8 cellular contexts compared by ENCODE assay signal in the genomic region with DNA sequence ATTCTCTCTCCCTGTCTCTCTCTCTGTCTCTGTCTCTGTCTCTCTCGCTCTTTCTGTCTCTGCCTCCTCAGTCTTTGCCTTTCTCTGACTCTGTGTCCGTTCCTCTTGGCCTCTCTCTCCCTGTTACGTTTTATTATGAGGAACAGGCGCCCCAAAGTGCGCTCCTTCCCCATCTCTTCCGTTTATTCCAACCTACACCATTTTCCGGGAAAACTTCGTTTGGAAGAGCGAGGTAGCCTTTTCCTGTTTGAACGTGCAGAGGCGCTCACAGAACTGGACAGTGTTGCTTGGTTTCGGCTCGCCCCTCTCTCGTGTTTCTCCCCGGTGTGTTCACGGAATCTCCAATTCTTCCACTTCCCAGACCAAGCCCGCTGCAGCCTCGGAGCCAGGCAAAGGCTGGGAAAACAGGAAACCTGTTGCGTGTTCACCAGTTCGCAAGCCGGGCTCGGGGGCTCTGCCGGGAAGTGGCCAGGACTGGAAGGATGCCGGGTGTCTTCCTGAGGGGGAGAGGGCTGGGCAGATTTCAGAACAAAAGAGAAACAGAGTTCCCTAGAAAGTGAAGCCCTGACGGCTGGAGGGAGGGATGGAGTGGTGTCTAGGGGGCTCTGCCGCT. TPM values are rescaled to one million over a fixed set of nuclear protein-coding genes. Genes with fewer than 3 reads are reported as not detected.
DNase-seq lines count a peak whose midpoint lies in the region; ATAC-seq, FAIRE-seq and TF ChIP-seq lines count a peak whose summit lies in the region.

No MANE protein-coding gene starts in this region.

- H2AFZ ChIP-seq in parathyroid adenoma = peak overlapping the region; percentile 89

- CTCF ChIA-PET in activated CD4-positive, alpha-beta memory T cell treated with anti-CD3 and anti-CD28 coated beads, Interleukin-2, amount 10 ng/mL, durations not matched to agents 7 days and 5 days (lab: Charles Lee) = no interaction called here

- H3K9me3 ChIP-seq in heart left ventricle = no peaks in the 10 kb centered on the region
- H3K9me3 ChIP-seq in parathyroid adenoma (ENCODE audit: control insufficient read depth, low read length) = no peaks in the 10 kb centered on the region

- no peak overlapping the region for H3K9ac ChIP-seq in parathyroid adenoma

- TF ChIP-seq POLR2A in H54 (IDR thresholded peaks at IDR 0.05; ENCODE audit: low read depth, low read length) (no peak), heart left ventricle (IDR thresholded peaks at IDR 0.05) (no peak)

- peaks cover 0 to 16% (median 0%) of the 10 kb centered on the region in 9 donors for H3K27me3 ChIP-seq in heart left ventricle
- H3K27me3 ChIP-seq in parathyroid adenoma (ENCODE audit: control insufficient read depth, insufficient read depth, low read length) = no peaks in the 10 kb centered on the region

- intact Hi-C loops in heart left ventricle (cut with DNase I) = no loop called here

- H3K27ac ChIP-seq in heart left ventricle = peak overlapping the region; percentile 20 to 94 (median 74)
- H3K27ac ChIP-seq in parathyroid adenoma = peak overlapping the region; percentile 74

- peak overlapping the region; percentile 82 for H3K4me3 Mint-ChIP-seq in activated CD4-positive, alpha-beta memory T cell treated with anti-CD3 and anti-CD28 coated beads, Interleukin-2, amount 10 ng/mL, durations not matched to agents 7 days and 5 days

- peak; percentile 51 for DNase-seq in 8988T
- DNase-seq in H54 (ENCODE audit: insufficient read length, low spot score) = peak; percentile 65
- DNase-seq in activated CD4-positive, alpha-beta memory T cell treated with anti-CD3 and anti-CD28 coated beads, Interleukin-2, amount 10 ng/mL, durations not matched to agents 7 days and 5 days = no peak
- DNase-seq in heart left ventricle = peak in 4 of 5 donors; percentile 52 to 76 (median 56)
- no peak for DNase-seq in NCI-H2196 treated with DMSO at 0.1 percent for 48 hours (lab: John Stamatoyannopoulos, UW; ENCODE audit: unreplicated experiment)

- peaks cover 55% of the 10 kb centered on the region for H3K27me3 Mint-ChIP-seq in activated CD4-positive, alpha-beta memory T cell treated with anti-CD3 and anti-CD28 coated beads, Interleukin-2, amount 10 ng/mL, durations not matched to agents 7 days and 5 days

- H3K36me3 Mint-ChIP-seq in activated CD4-positive, alpha-beta memory T cell treated with anti-CD3 and anti-CD28 coated beads, Interleukin-2, amount 10 ng/mL, durations not matched to agents 7 days and 5 days (ENCODE audit: low read depth) = no peaks in the 10 kb centered on the region

- POLR2A ChIA-PET in activated CD4-positive, alpha-beta memory T cell treated with anti-CD3 and anti-CD28 coated beads, Interleukin-2, amount 10 ng/mL, durations not matched to agents 7 days and 5 days (lab: Charles Lee) = no interaction called here

- TF ChIP-seq CTCF in heart left ventricle (IDR thresholded peaks at IDR 0.05) = no peak
- TF ChIP-seq CTCF in parathyroid adenoma (IDR thresholded peaks at IDR 0.05) = no peak

- H3K9me3 Mint-ChIP-seq in activated CD4-positive, alpha-beta memory T cell treated with anti-CD3 and anti-CD28 coated beads, Interleukin-2, amount 10 ng/mL, durations not matched to agents 7 days and 5 days = peaks cover 5% of the 10 kb centered on the region

- WGBS in heart left ventricle, 4 donors = 1% methylated on average over 26 of the region's 26 CpGs

- H3K79me2 ChIP-seq in parathyroid adenoma = no peaks in the 10 kb centered on the region

- H3K4me1 ChIP-seq in heart left ventricle = peaks cover 0 to 21% (median 8%) of the 10 kb centered on the region in 12 donors
- no peaks in the 10 kb centered on the region for H3K4me1 ChIP-seq in parathyroid adenoma

- H3K4me2 ChIP-seq in parathyroid adenoma (ENCODE audit: low read length) = peak overlapping the region; percentile 82

- H3K4me1 Mint-ChIP-seq in activated CD4-positive, alpha-beta memory T cell treated with anti-CD3 and anti-CD28 coated beads, Interleukin-2, amount 10 ng/mL, durations not matched to agents 7 days and 5 days = peaks cover 17% of the 10 kb centered on the region

- peak overlapping the region; percentile 57 to 93 (median 74) for H3K4me3 ChIP-seq in heart left ventricle
- H3K4me3 ChIP-seq in parathyroid adenoma (ENCODE audit: low read depth, low read length) = peak overlapping the region; percentile 63

- no peak overlapping the region for H3K27ac Mint-ChIP-seq in activated CD4-positive, alpha-beta memory T cell treated with anti-CD3 and anti-CD28 coated beads, Interleukin-2, amount 10 ng/mL, durations not matched to agents 7 days and 5 days

- ATAC-seq in heart left ventricle (peak in 3 of 4 donors; percentile 2 to 60 (median 15)), HG02885 (IDR thresholded peaks at IDR 0.05; ENCODE audit: poor library complexity, unreplicated experiment) (no peak), HG03342 (IDR thresholded peaks at IDR 0.05; ENCODE audit: unreplicated experiment) (no peak)

- FAIRE-seq in H54 (lab: Jason Lieb, UNC) = no peak

- H3K36me3 ChIP-seq in heart left ventricle (no peaks in the 10 kb centered on the region), parathyroid adenoma (ENCODE audit: control insufficient read depth, insufficient read depth, low read length) (no peaks in the 10 kb centered on the region)

RNA-seq across cellular contexts. Expression of a gene that starts 0.6 kb away (rescaled TPM):
- under 1 TPM; 0.63 to 0.91 TPM for total RNA-seq in activated CD4-positive, alpha-beta memory T cell treated with anti-CD3 and anti-CD28 coated beads, Interleukin-2, amount 10 ng/mL, durations not matched to agents 7 days and 5 days
- 10 to 100 TPM in 1 of 9 donors, 1 to 10 TPM in 8; 1.4 to 20.3 (median 4.4) TPM for total RNA-seq in heart left ventricle
- 1 to 10 TPM; 4.2 to 6.0 TPM for polyA plus RNA-seq in heart left ventricle

Comparison
In these comparisons a context has a peak if more than half of its experiments do, and no peak if none do; other contexts are left out.
1. DNase-seq: peak in 8988T (single experiment), H54 (single experiment) and heart left ventricle (4 of 5); none in activated CD4-positive, alpha-beta memory T cell treated with anti-CD3 and anti-CD28 coated beads, Interleukin-2, amount 10 ng/mL, durations not matched to agents 7 days and 5 days (single experiment) and NCI-H2196 treated with DMSO at 0.1 percent for 48 hours (single experiment).
2. ATAC-seq: peak in heart left ventricle (3 of 4); none in HG02885 (single experiment) and HG03342 (single experiment).